Comparison of ENCODE assay signal across 10 cellular contexts in the genomic region with DNA sequence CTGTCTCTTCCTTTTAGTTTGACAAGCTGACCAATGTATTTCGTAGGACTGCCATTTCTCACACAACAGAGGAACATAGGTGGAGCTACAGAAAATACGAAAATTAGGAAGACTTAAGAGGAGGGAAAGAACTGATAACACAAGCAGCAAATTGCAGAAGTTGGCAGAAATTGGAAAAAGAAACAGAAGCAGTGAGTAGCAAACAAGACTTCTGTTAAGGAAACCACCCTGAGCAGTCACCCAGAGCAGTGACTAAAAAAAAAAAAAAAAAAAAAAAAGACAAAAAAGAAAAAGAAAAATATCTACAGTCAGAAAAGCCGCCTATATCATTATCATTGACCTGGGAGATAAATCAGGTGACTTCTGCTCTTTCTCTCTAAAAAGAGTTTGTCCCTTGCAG. TPM values are rescaled to one million over a fixed set of nuclear protein-coding genes. Genes with fewer than 3 reads are reported as not detected.
DNase-seq lines count a peak whose midpoint lies in the region; ATAC-seq, FAIRE-seq and TF ChIP-seq lines count a peak whose summit lies in the region.
"Had no signal": no experiment of that assay in that cellular context is flagged by ENCODE, and none has a peak within 500 bp of the region (broad histone marks: within the 10 kb centered on the region; RNA-seq: fewer than 3 reads in every experiment).

No MANE protein-coding gene starts in this region.

- BruUV-seq in GM12878 (replicated peaks; lab: Mats Ljungman, UMichigan), result no TSS peak

- no peak for FAIRE-seq in GM12891 (lab: Jason Lieb, UNC)
- no peak for FAIRE-seq in GM12878 (lab: Jason Lieb, UNC)
- FAIRE-seq: pancreas had no signal

- peak overlapping the region; percentile 59 for H3K4me2 ChIP-seq in GM12878 (ENCODE audit: control insufficient read depth, insufficient read depth)

- no peak for TF ChIP-seq CTCF in GM12878 (IDR thresholded peaks at IDR 0.05 in 2 of 3, conservative IDR thresholded peaks at IDR 0.05 in 1 of 3; ENCODE audit: control insufficient read depth in 2 of 3, extremely low read depth in 1 of 3, insufficient read depth in 1 of 3, low read depth in 3 of 3, low read length in 3 of 3)

- TF ChIP-seq POLR2A in GM12891 (IDR thresholded peaks at IDR 0.05; ENCODE audit: low read depth, low read length) (no peak), GM12878 (IDR thresholded peaks at IDR 0.05; ENCODE audit: low read depth, low read length) (no peak)

- peaks cover 27% of the 10 kb centered on the region for H3K79me2 ChIP-seq in GM12878 (ENCODE audit: control insufficient read depth, insufficient read depth, low read length)

- H3K4me3 ChIP-seq in GM12878, result peak overlapping the region; percentile 24; the same call in 1 of the 2 replicates
- H3K4me3 ChIP-seq: HAP-1, pancreas had no signal

- RAD21 ChIA-PET in GM12878 (lab: Charles Lee; ENCODE audit: unreplicated experiment), result interaction anchor here (1.0 to 7.2 kb wide), 13 partner anchors 10 to 125 kb away, joined by 3 to 52 read pairs (median 4); no protein-coding TSS in a partner anchor

- peak overlapping the region; percentile 64 for H3K27ac ChIP-seq in GM12878 (ENCODE audit: control insufficient read depth, insufficient read depth)
- H3K27ac ChIP-seq: pancreas had no signal

- TF ChIP-seq EP300 in GM12878 (IDR thresholded peaks at IDR 0.05; ENCODE audit: borderline replicate concordance in 1 of 2, control insufficient read depth in 1 of 2, low read depth in 2 of 2, low read length in 2 of 2), result 0 out of 4 replicates have a peak, but pooled peaks of 1 of the 2 experiments have one; percentile 16

- POLR2A ChIA-PET in GM12878 (lab: Charles Lee), result interaction anchor here (0.9 to 2.3 kb wide), 4 partner anchors 9 to 27 kb away, joined by 3 to 10 read pairs (median 4); no protein-coding TSS in a partner anchor

- no peak for DNase-seq in GM12891 (ENCODE audit: insufficient read length, low spot score)
- DNase-seq in GM12878 (ENCODE audit: low read depth, low spot score), result no peak
- no peak for DNase-seq in NCI-H1436 (lab: John Stamatoyannopoulos, UW)
- no peak for DNase-seq in HT-29 (ENCODE audit: low spot score)
- DNase-seq in GM19238 (ENCODE audit: insufficient read length, low spot score), result no peak
- DNase-seq in NCI-H2107 treated with DMSO at 0.1 percent for 48 hours (lab: John Stamatoyannopoulos, UW; ENCODE audit: unreplicated experiment), result no peak
- DNase-seq: pancreas had no signal

- 0 out of 2 replicates have a peak overlapping the region, but pooled peaks have one; percentile 7 for H2AFZ ChIP-seq in GM12878 (ENCODE audit: control insufficient read depth, low read depth, low read length)

- 0% methylated on average over 3 of the region's 3 CpGs for WGBS in GM12878 (ENCODE audit: insufficient coverage, insufficient replicate concordance, low lambda C conversion rate, missing lambda C conversion rate)

- H3K27me3 ChIP-seq in GM12878 (replicated peaks in 1 of 2; ENCODE audit: control insufficient read depth in 2 of 2, insufficient read depth in 2 of 2, low read length in 1 of 2), result no peaks in the 10 kb centered on the region
- H3K27me3 ChIP-seq: pancreas had no signal

- in situ Hi-C loops in GM12878 (cut with MboI), result loop anchor here (25.0 kb wide), 1 partner anchor 112 kb away; no protein-coding TSS in a partner anchor

- TF ChIP-seq RAD21 in GM12878 (IDR thresholded peaks at IDR 0.05; ENCODE audit: insufficient read depth, low read depth, low read length), result no peak

- no peaks in the 10 kb centered on the region for H4K20me1 ChIP-seq in GM12878 (ENCODE audit: control insufficient read depth, insufficient read depth)

- peaks cover 1 to 38% of the 10 kb centered on the region in 2 experiments for H3K36me3 ChIP-seq in GM12878 (ENCODE audit: control insufficient read depth in 2 of 2, insufficient read depth in 2 of 2, low read length in 1 of 2)

- ATAC-seq in GM19395 (IDR thresholded peaks at IDR 0.05; ENCODE audit: unreplicated experiment), result peak; percentile 56
- ATAC-seq in HG03460 (IDR thresholded peaks at IDR 0.05; ENCODE audit: unreplicated experiment), result peak; percentile 56
- peak; percentile 68 for ATAC-seq in GM12878
- ATAC-seq: pancreas had no signal

- intact Hi-C loops in GM12878 (cut with micrococcal nuclease; ENCODE audit: unreplicated experiment), result no loop called here

- SMC1A ChIA-PET in GM12878 (lab: Charles Lee; ENCODE audit: uncharacterized antibody, unreplicated experiment), result interaction anchor here (0.7 to 3.1 kb wide), 22 partner anchors 8 to 127 kb away, joined by 3 to 18 read pairs (median 4); partner anchors contain the start of gene STK17B

- peaks cover 13% of the 10 kb centered on the region for H3K4me1 ChIP-seq in GM12878 (ENCODE audit: control insufficient read depth, insufficient read depth, low read length)
- H3K4me1 ChIP-seq: HAP-1, pancreas had no signal

- H3K9ac ChIP-seq in GM12878 (ENCODE audit: control insufficient read depth, insufficient read depth, low read length), result no peak overlapping the region

- CTCF ChIA-PET in GM12878 (lab: Yijun Ruan, JAX), result interaction anchor here (0.6 to 2.7 kb wide), 5 partner anchors 17 to 82 kb away, joined by 3 to 13 read pairs (median 3); partner anchors contain the start of gene DNAH7

- peaks cover 9% of the 10 kb centered on the region; the same call in 2 of the 3 replicates for H3K9me3 ChIP-seq in GM12878 (replicated peaks; ENCODE audit: control insufficient read depth, insufficient read depth, low read length)
- H3K9me3 ChIP-seq: HAP-1, pancreas had no signal

TF ChIP-seq in GM12891, 5 proteins besides CTCF, POLR2A, EP300 and RAD21:
- TF ChIP-seq PAX5 (IDR thresholded peaks at IDR 0.05; ENCODE audit: insufficient read depth, low read length, severe bottlenecking) (no peak), SPI1 (IDR thresholded peaks at IDR 0.05; ENCODE audit: low read depth, low read length) (peak; percentile 23; the same call in 1 of the 2 replicates), POLR2AphosphoS5 (IDR thresholded peaks at IDR 0.05; ENCODE audit: low read depth, low read length) (no peak)

TF ChIP-seq in GM12878, 131 proteins besides CTCF, POLR2A, EP300 and RAD21 (continues in another document):
- TF ChIP-seq NFIC (IDR thresholded peaks at IDR 0.05; ENCODE audit: low read depth, low read length) (0 out of 2 replicates have a peak, but pooled peaks have one; percentile 14), MLLT1 (IDR thresholded peaks at IDR 0.05) (peak; percentile 17; the same call in 1 of the 2 replicates), ZNF384 (IDR thresholded peaks at IDR 0.05; ENCODE audit: borderline replicate concordance, low read depth, low read length) (peak; percentile 89), CBX5 (IDR thresholded peaks at IDR 0.05; ENCODE audit: low read depth) (peak; percentile 62; the same call in 1 of the 2 replicates), SMAD1 (IDR thresholded peaks at IDR 0.05; ENCODE audit: low read depth, partially characterized antibody) (no peak), KDM1A (IDR thresholded peaks at IDR 0.05; ENCODE audit: borderline replicate concordance) (no peak), IRF3 (IDR thresholded peaks at IDR 0.05) (no peak), IKZF2 (IDR thresholded peaks at IDR 0.05) (peak; percentile 15 to 25; a peak in 1 of 4 replicates), ZSCAN29 (IDR thresholded peaks at IDR 0.05) (no peak)
- TF ChIP-seq, protein P1, sequence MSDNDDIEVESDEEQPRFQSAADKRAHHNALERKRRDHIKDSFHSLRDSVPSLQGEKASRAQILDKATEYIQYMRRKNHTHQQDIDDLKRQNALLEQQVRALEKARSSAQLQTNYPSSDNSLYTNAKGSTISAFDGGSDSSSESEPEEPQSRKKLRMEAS (IDR thresholded peaks at IDR 0.05; ENCODE audit: low read depth, low read length), result no peak

RNA-seq across cellular contexts. Expression of gene STK17B, which starts 21.5 kb away (rescaled TPM):
- polyA plus RNA-seq in GM12891 (2012; ENCODE audit: low read depth, missing spikeins), result 14.6 TPM
- total RNA-seq in GM12878 (2013; cell fraction: nucleolus; rRNA removed), result 287 and 297 TPM in 2 replicates
- total RNA-seq in GM12878 (2014; rRNA removed) (79.5 and 93.8 TPM in 2 replicates), GM12878 (2014; rRNA removed; fragmentation: Illumina TruSeq; extraction: Trizol) (108 and 112 TPM in 2 replicates), GM12878 (2021) (73.3 and 74.2 TPM in 2 replicates)
- polyA plus RNA-seq in GM12878 (2011; ENCODE audit: low read depth), result 16.7 TPM
- polyA plus RNA-seq in GM12878 (2011; rRNA removed) (78.5 and 140 TPM in 2 replicates), GM12878 (2014; fragmentation: Illumina TruSeq; extraction: Trizol) (55.3 and 75.5 TPM in 2 replicates), GM12878 (2014; fragmentation: Nextera tagmentation; extraction: Ambion mirVana) (10 to 100 TPM; 21.2 to 28.2 TPM), GM12878 (2014; rRNA removed) (27.6 and 35.5 TPM in 2 replicates), GM12878 (2016; fragmentation: Nextera tagmentation; extraction: Ambion mirVana) (10 to 100 TPM; 46.2 to 52.1 TPM)
- polyA plus RNA-seq in GM12878 (2011; cell fraction: cytosol; rRNA removed), result 21.6 and 28.7 TPM in 2 replicates
- 22.5 and 24.8 TPM in 2 replicates for polyA plus RNA-seq in GM12878 (2011; cell fraction: nucleus; rRNA removed)
- 34.8 and 37.2 TPM in 2 replicates for polyA plus RNA-seq in GM12878 (2012)
- polyA minus RNA-seq in GM12878 (2011; rRNA and poly(A)+ RNA removed), result 64.3 and 113 TPM in 2 replicates
- polyA minus RNA-seq in GM12878 (2011; cell fraction: cytosol; rRNA and poly(A)+ RNA removed), result 42.9 and 44.6 TPM in 2 replicates
- polyA minus RNA-seq in GM12878 (2011; cell fraction: nucleus; rRNA and poly(A)+ RNA removed), result 38.0 and 57.0 TPM in 2 replicates
- 17.4 and 19.0 TPM in 2 replicates for total RNA-seq in HT-29 (2014; rRNA removed; shearing (Covaris generic))
